Comparison of ENCODE assay signal across 1 cellular context in the genomic region with DNA sequence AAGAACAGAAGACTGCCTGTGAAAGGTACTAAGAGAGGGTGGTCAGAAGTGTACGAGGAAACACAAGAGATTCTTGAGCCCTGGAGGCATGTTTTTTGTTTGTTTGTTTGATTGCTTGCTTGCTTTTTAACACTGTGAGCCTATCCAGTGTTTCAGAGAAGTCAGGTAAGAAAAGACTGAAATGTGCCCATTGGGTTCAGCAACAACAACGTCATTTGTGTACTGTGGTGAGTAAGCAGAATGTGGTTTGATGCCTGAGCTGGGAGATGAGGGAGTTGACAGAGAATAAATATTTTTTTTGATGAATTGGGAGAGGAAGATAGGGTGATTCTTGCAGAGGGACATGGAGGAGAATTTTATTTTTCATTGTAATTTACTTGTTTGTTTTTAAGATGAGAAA.
TF ChIP-seq lines count a peak whose summit lies in the region.

No MANE protein-coding gene starts in this region.

TF ChIP-seq in HepG2, 621 proteins besides CTCF, POLR2A, EP300 and RAD21 (continued from another document):
- TF ChIP-seq, protein P1, sequence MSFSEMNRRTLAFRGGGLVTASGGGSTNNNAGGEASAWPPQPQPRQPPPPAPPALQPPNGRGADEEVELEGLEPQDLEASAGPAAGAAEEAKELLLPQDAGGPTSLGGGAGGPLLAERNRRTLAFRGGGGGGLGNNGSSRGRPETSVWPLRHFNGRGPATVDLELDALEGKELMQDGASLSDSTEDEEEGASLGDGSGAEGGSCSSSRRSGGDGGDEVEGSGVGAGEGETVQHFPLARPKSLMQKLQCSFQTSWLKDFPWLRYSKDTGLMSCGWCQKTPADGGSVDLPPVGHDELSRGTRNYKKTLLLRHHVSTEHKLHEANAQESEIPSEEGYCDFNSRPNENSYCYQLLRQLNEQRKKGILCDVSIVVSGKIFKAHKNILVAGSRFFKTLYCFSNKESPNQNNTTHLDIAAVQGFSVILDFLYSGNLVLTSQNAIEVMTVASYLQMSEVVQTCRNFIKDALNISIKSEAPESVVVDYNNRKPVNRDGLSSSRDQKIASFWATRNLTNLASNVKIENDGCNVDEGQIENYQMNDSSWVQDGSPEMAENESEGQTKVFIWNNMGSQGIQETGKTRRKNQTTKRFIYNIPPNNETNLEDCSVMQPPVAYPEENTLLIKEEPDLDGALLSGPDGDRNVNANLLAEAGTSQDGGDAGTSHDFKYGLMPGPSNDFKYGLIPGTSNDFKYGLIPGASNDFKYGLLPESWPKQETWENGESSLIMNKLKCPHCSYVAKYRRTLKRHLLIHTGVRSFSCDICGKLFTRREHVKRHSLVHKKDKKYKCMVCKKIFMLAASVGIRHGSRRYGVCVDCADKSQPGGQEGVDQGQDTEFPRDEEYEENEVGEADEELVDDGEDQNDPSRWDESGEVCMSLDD (CRISPR knock-in tag; IDR thresholded peaks at IDR 0.05; ENCODE audit: borderline replicate concordance): no peak
- TF ChIP-seq MIER3 (CRISPR knock-in tag; IDR thresholded peaks at IDR 0.05; ENCODE audit: borderline replicate concordance): no peak
- no peak for TF ChIP-seq ZNF263 (CRISPR knock-in tag; IDR thresholded peaks at IDR 0.05)
- no peak for TF ChIP-seq ZNF333 (CRISPR knock-in tag; IDR thresholded peaks at IDR 0.05; ENCODE audit: borderline replicate concordance)
